ENCODE assay signal across 18 cellular contexts in the genomic region with DNA sequence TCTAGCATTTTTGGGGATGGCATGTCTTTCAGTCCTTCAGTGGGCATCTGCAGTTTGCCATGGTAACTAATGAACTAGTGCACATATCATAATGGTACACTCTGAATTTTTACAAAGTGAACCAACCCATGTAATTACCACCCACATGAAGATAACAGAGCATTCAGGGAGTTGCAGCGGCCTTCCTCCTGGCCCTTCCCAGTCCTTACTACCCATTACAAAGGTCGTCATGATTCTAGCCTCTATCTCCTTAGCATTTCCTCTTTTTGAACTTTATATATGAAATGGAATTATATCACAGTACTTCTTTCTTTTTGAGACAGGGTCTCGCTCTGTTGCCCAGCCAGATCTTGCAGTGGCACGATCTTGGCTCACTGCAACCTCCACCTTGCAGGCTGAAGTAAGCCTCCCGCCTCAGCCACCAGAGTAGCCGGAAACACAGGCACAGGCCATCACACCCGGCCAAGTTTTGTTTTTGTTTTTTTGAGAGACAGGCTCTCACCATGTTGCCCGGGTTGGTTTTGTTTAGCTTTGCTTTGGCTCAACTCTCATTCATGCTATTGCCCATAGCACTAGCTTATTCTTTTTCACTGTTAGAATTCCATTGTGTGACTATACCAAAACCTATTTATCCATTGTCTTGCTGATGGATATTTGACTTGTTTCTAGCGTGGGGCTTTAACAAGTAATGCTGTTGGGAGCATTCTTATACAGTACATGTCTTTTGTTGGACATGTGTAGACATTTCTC.
DNase-seq lines count a peak whose midpoint lies in the region; ATAC-seq and TF ChIP-seq lines count a peak whose summit lies in the region.
"Had no signal": no experiment of that assay in that cellular context is flagged by ENCODE, and none has a peak within 500 bp of the region (broad histone marks: within the 10 kb centered on the region; RNA-seq: fewer than 3 reads in every experiment).

No MANE protein-coding gene starts in this region.

- peaks cover 78% of the 10 kb centered on the region for H3K36me3 Mint-ChIP-seq in activated naive CD8-positive, alpha-beta T cell treated with anti-CD3 and anti-CD28 coated beads, Interleukin-2, amount 10 ng/mL, durations not matched to agents 7 days and 5 days
- peaks cover 81% of the 10 kb centered on the region for H3K36me3 Mint-ChIP-seq in activated naive CD8-positive, alpha-beta T cell treated with anti-CD3 and anti-CD28 coated beads for 36 hours
- peaks cover 20% of the 10 kb centered on the region for H3K36me3 Mint-ChIP-seq in T-helper 17 cell (ENCODE audit: low read depth)
- peaks cover 60% of the 10 kb centered on the region for H3K36me3 Mint-ChIP-seq in effector memory CD8-positive, alpha-beta T cell (ENCODE audit: insufficient read depth)

- POLR2A ChIA-PET in activated naive CD8-positive, alpha-beta T cell treated with anti-CD3 and anti-CD28 coated beads, Interleukin-2, amount 10 ng/mL, durations not matched to agents 7 days and 5 days (lab: Charles Lee), result no interaction called here

- H3K4me1 ChIP-seq in iPS-20b (ENCODE audit: insufficient read depth, low read length), result peaks cover 12% of the 10 kb centered on the region; the same call in 1 of the 2 replicates
- H3K4me1 ChIP-seq in upper lobe of right lung, result no peaks in the 10 kb centered on the region
- H3K4me1 ChIP-seq: BLaER1, suprapubic skin had no signal

- no peak for DNase-seq in activated naive CD8-positive, alpha-beta T cell treated with anti-CD3 and anti-CD28 coated beads, Interleukin-2, amount 10 ng/mL, durations not matched to agents 7 days and 5 days
- no peak for DNase-seq in activated naive CD8-positive, alpha-beta T cell treated with anti-CD3 and anti-CD28 coated beads for 36 hours
- no peak for DNase-seq in T-helper 17 cell
- DNase-seq in upper lobe of right lung, result no peak
- no peak for DNase-seq in effector memory CD8-positive, alpha-beta T cell
- DNase-seq in NCI-H1436 treated with DMSO at 0.1 percent for 48 hours (lab: John Stamatoyannopoulos, UW), result no peak
- DNase-seq: activated CD4-positive, alpha-beta T cell treated with anti-CD3 and anti-CD28 coated beads, Interleukin-2, amount 50 U/mL, for 48 hours; activated naive CD4-positive, alpha-beta T cell treated with anti-CD3 and anti-CD28 coated beads, Interleukin-2, amount 50 U/mL, for 16 hours; Kasumi-1; left ventricle myocardium superior; mucosa of descending colon; NCI-H1048; NCI-H2081; NCI-H510A treated with DMSO at 0.1 percent for 48 hours had no signal

- peaks cover 8% of the 10 kb centered on the region for H3K9me3 Mint-ChIP-seq in activated naive CD8-positive, alpha-beta T cell treated with anti-CD3 and anti-CD28 coated beads, Interleukin-2, amount 10 ng/mL, durations not matched to agents 7 days and 5 days
- H3K9me3 Mint-ChIP-seq in activated naive CD8-positive, alpha-beta T cell treated with anti-CD3 and anti-CD28 coated beads for 36 hours, result peaks cover 10% of the 10 kb centered on the region
- no peaks in the 10 kb centered on the region for H3K9me3 Mint-ChIP-seq in effector memory CD8-positive, alpha-beta T cell

- no peak for TF ChIP-seq CTCF in upper lobe of right lung (IDR thresholded peaks at IDR 0.05)

- H3K9me3 ChIP-seq in T-helper 17 cell (ENCODE audit: control insufficient read depth, low read length, poor library complexity, severe bottlenecking) (peaks cover 6% of the 10 kb centered on the region), iPS-20b (ENCODE audit: insufficient read depth, low read depth, low read length) (peaks cover 8% of the 10 kb centered on the region; the same call in 1 of the 2 replicates), upper lobe of right lung (no peaks in the 10 kb centered on the region)
- H3K9me3 ChIP-seq: mucosa of descending colon had no signal

- H3K27ac Mint-ChIP-seq in activated naive CD8-positive, alpha-beta T cell treated with anti-CD3 and anti-CD28 coated beads, Interleukin-2, amount 10 ng/mL, durations not matched to agents 7 days and 5 days, result peak overlapping the region; percentile 21
- H3K27ac Mint-ChIP-seq in activated naive CD8-positive, alpha-beta T cell treated with anti-CD3 and anti-CD28 coated beads for 36 hours, result no peak overlapping the region
- peak overlapping the region; percentile 71 for H3K27ac Mint-ChIP-seq in T-helper 17 cell
- H3K27ac Mint-ChIP-seq in effector memory CD8-positive, alpha-beta T cell, result peak overlapping the region in 1 of 2 donors; percentile 88

- intact Hi-C loops in upper lobe of right lung (cut with DNase I), result no loop called here

- H3K27ac ChIP-seq in iPS-20b (ENCODE audit: low read length), result no peak overlapping the region
- no peak overlapping the region for H3K27ac ChIP-seq in upper lobe of right lung
- H3K27ac ChIP-seq: BLaER1, suprapubic skin had no signal

- ATAC-seq in activated naive CD8-positive, alpha-beta T cell treated with anti-CD3 and anti-CD28 coated beads, Interleukin-2, amount 10 ng/mL, durations not matched to agents 7 days and 5 days (ENCODE audit: low read depth), result no peak
- no peak for ATAC-seq in T-helper 17 cell
- ATAC-seq in upper lobe of right lung, result peak; percentile 57
- ATAC-seq in effector memory CD8-positive, alpha-beta T cell (replicated peaks), result no peak
- no peak for ATAC-seq in GM19324 (IDR thresholded peaks at IDR 0.05; ENCODE audit: low FRiP score, unreplicated experiment)
- ATAC-seq: left ventricle myocardium superior, mucosa of descending colon had no signal

- H3K9ac ChIP-seq in iPS-20b (ENCODE audit: low read depth, low read length), result peak overlapping the region; percentile 23; the same call in 1 of the 2 replicates
- H3K9ac ChIP-seq: BLaER1 had no signal

- H3K27me3 ChIP-seq in iPS-20b (ENCODE audit: insufficient read depth, low read length), result no peaks in the 10 kb centered on the region
- H3K27me3 ChIP-seq in upper lobe of right lung, result no peaks in the 10 kb centered on the region
- H3K27me3 ChIP-seq: BLaER1, suprapubic skin had no signal

- H3K27me3 Mint-ChIP-seq in activated naive CD8-positive, alpha-beta T cell treated with anti-CD3 and anti-CD28 coated beads, Interleukin-2, amount 10 ng/mL, durations not matched to agents 7 days and 5 days, result no peaks in the 10 kb centered on the region
- no peaks in the 10 kb centered on the region for H3K27me3 Mint-ChIP-seq in activated naive CD8-positive, alpha-beta T cell treated with anti-CD3 and anti-CD28 coated beads for 36 hours
- no peaks in the 10 kb centered on the region for H3K27me3 Mint-ChIP-seq in T-helper 17 cell
- H3K27me3 Mint-ChIP-seq in effector memory CD8-positive, alpha-beta T cell, result no peaks in the 10 kb centered on the region

- H3K4me3 Mint-ChIP-seq in activated naive CD8-positive, alpha-beta T cell treated with anti-CD3 and anti-CD28 coated beads, Interleukin-2, amount 10 ng/mL, durations not matched to agents 7 days and 5 days, result no peak overlapping the region
- H3K4me3 Mint-ChIP-seq in activated naive CD8-positive, alpha-beta T cell treated with anti-CD3 and anti-CD28 coated beads for 36 hours, result no peak overlapping the region
- no peak overlapping the region for H3K4me3 Mint-ChIP-seq in T-helper 17 cell
- H3K4me3 Mint-ChIP-seq in effector memory CD8-positive, alpha-beta T cell, result no peak overlapping the region

- H3K4me3 ChIP-seq in iPS-20b (ENCODE audit: low read length) (peak overlapping the region; percentile 31; the same call in 1 of the 2 replicates), upper lobe of right lung (no peak overlapping the region)
- H3K4me3 ChIP-seq: BLaER1, mucosa of descending colon, suprapubic skin had no signal

- H3K36me3 ChIP-seq in iPS-20b (ENCODE audit: insufficient read depth, low read depth, low read length) (no peaks in the 10 kb centered on the region), upper lobe of right lung (peaks cover 17% of the 10 kb centered on the region)

- peaks cover 2% of the 10 kb centered on the region for H3K4me1 Mint-ChIP-seq in activated naive CD8-positive, alpha-beta T cell treated with anti-CD3 and anti-CD28 coated beads, Interleukin-2, amount 10 ng/mL, durations not matched to agents 7 days and 5 days
- H3K4me1 Mint-ChIP-seq in activated naive CD8-positive, alpha-beta T cell treated with anti-CD3 and anti-CD28 coated beads for 36 hours, result peaks cover 18% of the 10 kb centered on the region
- H3K4me1 Mint-ChIP-seq in T-helper 17 cell, result peaks cover 8% of the 10 kb centered on the region
- H3K4me1 Mint-ChIP-seq in effector memory CD8-positive, alpha-beta T cell (ENCODE audit: low read depth in 2 of 2), result peaks cover 11 to 39% of the 10 kb centered on the region in 2 donors
